12 cellular contexts compared by ENCODE assay signal in the genomic region with DNA sequence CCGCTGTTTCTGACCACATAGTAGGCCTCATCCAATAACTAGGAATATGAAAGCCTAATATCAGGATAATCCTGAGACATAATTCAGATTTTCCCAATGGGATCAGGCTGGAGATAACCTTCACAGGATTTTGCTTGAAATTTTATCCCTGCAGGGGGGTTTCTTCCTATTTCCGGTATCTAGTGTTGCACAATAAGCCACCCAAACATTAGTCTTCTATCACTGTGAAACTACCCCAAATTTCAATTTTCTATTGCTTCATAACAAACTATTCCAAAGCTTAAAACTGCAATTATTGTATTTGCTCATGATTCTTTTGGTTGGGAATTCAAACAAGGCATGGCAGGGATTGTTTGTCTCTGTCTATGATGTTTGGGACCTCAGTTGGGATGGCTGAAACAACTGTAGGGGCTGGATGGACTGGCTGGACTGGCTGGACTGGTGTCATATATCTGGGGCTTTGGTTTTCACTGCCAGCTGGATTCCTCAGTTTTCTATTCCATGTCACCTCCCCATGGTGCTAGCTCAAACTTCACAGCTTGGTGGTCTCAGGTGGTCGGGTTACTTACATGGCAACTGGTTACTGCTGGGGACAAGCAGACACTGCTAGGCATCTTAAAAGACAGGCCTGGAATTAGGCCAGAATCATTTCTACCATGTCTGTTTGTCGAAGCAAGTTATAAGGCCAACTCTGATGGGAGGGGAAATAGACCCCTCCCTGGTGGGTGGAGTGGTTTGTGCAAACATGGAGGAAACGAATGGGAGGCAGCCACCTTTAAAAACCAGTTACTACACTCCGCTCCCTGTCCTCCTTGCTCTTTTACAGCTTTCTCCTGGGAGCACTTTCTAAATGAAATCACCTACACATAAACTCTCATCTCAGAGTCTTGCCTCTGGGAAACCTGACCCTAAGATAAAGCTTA.
"Had no signal": no experiment of that assay in that cellular context is flagged by ENCODE, and none has a peak within 500 bp of the region (broad histone marks: within the 10 kb centered on the region; RNA-seq: fewer than 3 reads in every experiment).

No MANE protein-coding gene starts in this region.

- DNase-seq: activated CD4-positive, alpha-beta T cell treated with anti-CD3 and anti-CD28 coated beads, Interleukin-2, amount 10 ng/mL, durations not matched to agents 24 days and 14 days; activated naive CD4-positive, alpha-beta T cell treated with anti-CD3 and anti-CD28 coated beads for 36 hours; esophagus squamous epithelium; foreskin fibroblast; glutamatergic neuron; mammary epithelial cell; retina; stomach had no signal

- H3K27ac ChIP-seq: esophagus squamous epithelium, stomach, vagina had no signal

- H3K36me3 ChIP-seq: esophagus squamous epithelium, stomach, vagina had no signal

- H3K27me3 ChIP-seq: esophagus squamous epithelium, stomach, vagina had no signal

- FAIRE-seq: astrocyte had no signal

- H3K4me3 ChIP-seq: esophagus squamous epithelium, stomach, vagina had no signal

- ATAC-seq: left lobe of liver; natural killer cell treated with Interleukin-12 subunit alpha and Interleukin-12 subunit beta and Interleukin-15 and Interleukin-18, amount 100 ng/mL, for 72 hours had no signal

- H3K9me3 ChIP-seq: esophagus squamous epithelium, stomach, vagina had no signal

- H3K4me1 ChIP-seq: stomach, vagina had no signal
